8 cellular contexts compared by ENCODE assay signal in genomic region chr10:74827694-74828093, GRCh38. TPM values are rescaled to one million over a fixed set of nuclear protein-coding genes. Genes with fewer than 3 reads are reported as not detected.
DNase-seq lines count a peak whose midpoint lies in the region; ATAC-seq lines count a peak whose summit lies in the region.

No MANE protein-coding gene starts in this region.

- peaks cover 11% of the 10 kb centered on the region for H3K36me3 Mint-ChIP-seq in T-helper 2 cell treated with Interferon-gamma antibody and Interleukin-4, amounts not matched to agents 5 μg/mL and 100 μg/mL, for 36 hours (ENCODE audit: low read depth)
- H3K36me3 Mint-ChIP-seq in activated CD8-positive, alpha-beta T cell treated with anti-CD3 and anti-CD28 coated beads, Interleukin-2, amount 10 ng/mL, durations not matched to agents 7 days and 5 days (ENCODE audit: low read depth), result peaks cover 17% of the 10 kb centered on the region
- no peaks in the 10 kb centered on the region for H3K36me3 Mint-ChIP-seq in immature natural killer cell

- ATAC-seq in activated CD8-positive, alpha-beta T cell treated with anti-CD3 and anti-CD28 coated beads, Interleukin-2, amount 10 ng/mL, durations not matched to agents 7 days and 5 days, result no peak

- peaks cover 35% of the 10 kb centered on the region for H3K4me1 ChIP-seq in stomach smooth muscle (ENCODE audit: control insufficient read depth, insufficient read depth, low read length)

- peaks cover 50% of the 10 kb centered on the region for H3K4me1 Mint-ChIP-seq in T-helper 2 cell treated with Interferon-gamma antibody and Interleukin-4, amounts not matched to agents 5 μg/mL and 100 μg/mL, for 36 hours (ENCODE audit: low read depth)
- H3K4me1 Mint-ChIP-seq in activated CD8-positive, alpha-beta T cell treated with anti-CD3 and anti-CD28 coated beads, Interleukin-2, amount 10 ng/mL, durations not matched to agents 7 days and 5 days (ENCODE audit: low read depth), result peaks cover 46% of the 10 kb centered on the region
- H3K4me1 Mint-ChIP-seq in immature natural killer cell, result peaks cover 60 to 66% of the 10 kb centered on the region in 2 donors

- H3K4me3 Mint-ChIP-seq in T-helper 2 cell treated with Interferon-gamma antibody and Interleukin-4, amounts not matched to agents 5 μg/mL and 100 μg/mL, for 36 hours, result peak overlapping the region; percentile 92
- H3K4me3 Mint-ChIP-seq in activated CD8-positive, alpha-beta T cell treated with anti-CD3 and anti-CD28 coated beads, Interleukin-2, amount 10 ng/mL, durations not matched to agents 7 days and 5 days, result peak overlapping the region; percentile 86
- H3K4me3 Mint-ChIP-seq in immature natural killer cell, result peak overlapping the region; percentile 90 to 97 (median 95)

- peak overlapping the region; percentile 98 for H3K27ac Mint-ChIP-seq in T-helper 2 cell treated with Interferon-gamma antibody and Interleukin-4, amounts not matched to agents 5 μg/mL and 100 μg/mL, for 36 hours
- H3K27ac Mint-ChIP-seq in activated CD8-positive, alpha-beta T cell treated with anti-CD3 and anti-CD28 coated beads, Interleukin-2, amount 10 ng/mL, durations not matched to agents 7 days and 5 days, result no peak overlapping the region
- H3K27ac Mint-ChIP-seq in immature natural killer cell, result peak overlapping the region; percentile 76 to 99 (median 92)

- CTCF ChIA-PET in activated CD8-positive, alpha-beta T cell treated with anti-CD3 and anti-CD28 coated beads, Interleukin-2, amount 10 ng/mL, durations not matched to agents 7 days and 5 days (lab: Charles Lee), result interaction anchor here (1.2 to 2.3 kb wide), 3 partner anchors 27 to 192 kb away, joined by 3 to 17 read pairs (median 6); no protein-coding TSS in a partner anchor

- peak overlapping the region; percentile 62 for H3K27ac ChIP-seq in stomach smooth muscle (ENCODE audit: low read length)

- H3K9me3 Mint-ChIP-seq in T-helper 2 cell treated with Interferon-gamma antibody and Interleukin-4, amounts not matched to agents 5 μg/mL and 100 μg/mL, for 36 hours, result no peaks in the 10 kb centered on the region
- H3K9me3 Mint-ChIP-seq in activated CD8-positive, alpha-beta T cell treated with anti-CD3 and anti-CD28 coated beads, Interleukin-2, amount 10 ng/mL, durations not matched to agents 7 days and 5 days (ENCODE audit: insufficient read depth), result no peaks in the 10 kb centered on the region
- no peaks in the 10 kb centered on the region for H3K9me3 Mint-ChIP-seq in immature natural killer cell

- H3K4me3 ChIP-seq in stomach smooth muscle (ENCODE audit: low read length in 2 of 2), result peak overlapping the region; percentile 81 to 86

- peak overlapping the region in 1 of 2 donors; percentile 64 for H3K9ac ChIP-seq in stomach smooth muscle (ENCODE audit: low read length in 2 of 2)

- POLR2A ChIA-PET in activated CD8-positive, alpha-beta T cell treated with anti-CD3 and anti-CD28 coated beads, Interleukin-2, amount 10 ng/mL, durations not matched to agents 7 days and 5 days (lab: Charles Lee), result no interaction called here

- H3K9me3 ChIP-seq in stomach smooth muscle (ENCODE audit: control insufficient read depth in 2 of 2, low read length in 2 of 2), result no peaks in the 10 kb centered on the region

- DNase-seq in T-helper 2 cell treated with Interferon-gamma antibody and Interleukin-4, amounts not matched to agents 5 μg/mL and 100 μg/mL, for 36 hours (ENCODE audit: low spot score), result no peak
- DNase-seq in T-helper 2 cell (no peak), immature natural killer cell (peak in 1 of 3 donors; percentile 3), DMS79 treated with DMSO at 0.1 percent for 48 hours (lab: John Stamatoyannopoulos, UW) (no peak), NCI-H187 treated with DMSO at 0.1 percent for 48 hours (lab: John Stamatoyannopoulos, UW) (no peak)
- no peak for DNase-seq in activated CD8-positive, alpha-beta T cell treated with anti-CD3 and anti-CD28 coated beads, Interleukin-2, amount 10 ng/mL, durations not matched to agents 7 days and 5 days
- no peak for DNase-seq in activated CD8-positive, alpha-beta memory T cell treated with anti-CD3 and anti-CD28 coated beads, Interleukin-2, amount 50 U/mL, for 48 hours

- no peaks in the 10 kb centered on the region for H3K27me3 ChIP-seq in stomach smooth muscle (ENCODE audit: control insufficient read depth in 1 of 2, insufficient read depth in 2 of 2, low read length in 2 of 2)

- H3K36me3 ChIP-seq in stomach smooth muscle (ENCODE audit: control insufficient read depth in 2 of 2, insufficient read depth in 2 of 2, low read length in 2 of 2), result no peaks in the 10 kb centered on the region

- no peaks in the 10 kb centered on the region for H3K27me3 Mint-ChIP-seq in T-helper 2 cell treated with Interferon-gamma antibody and Interleukin-4, amounts not matched to agents 5 μg/mL and 100 μg/mL, for 36 hours (ENCODE audit: low read depth)
- no peaks in the 10 kb centered on the region for H3K27me3 Mint-ChIP-seq in activated CD8-positive, alpha-beta T cell treated with anti-CD3 and anti-CD28 coated beads, Interleukin-2, amount 10 ng/mL, durations not matched to agents 7 days and 5 days (ENCODE audit: low read depth)
- H3K27me3 Mint-ChIP-seq in immature natural killer cell (ENCODE audit: low read depth in 3 of 3), result peaks cover 9 to 15% (median 13%) of the 10 kb centered on the region in 3 donors

RNA-seq across cellular contexts. Expression of gene KAT6B, which starts 1.3 kb away (rescaled TPM):
- total RNA-seq in activated CD8-positive, alpha-beta T cell treated with anti-CD3 and anti-CD28 coated beads, Interleukin-2, amount 10 ng/mL, durations not matched to agents 7 days and 5 days, result 10 to 100 TPM; 40.3 to 43.1 TPM
- 10 to 100 TPM in 2 of 3 donors, 1 to 10 TPM in 1; 9.9 to 55.7 (median 20.2) TPM for polyA plus RNA-seq in immature natural killer cell
